ENCODE assay signal across 16 cellular contexts in the genomic region with DNA sequence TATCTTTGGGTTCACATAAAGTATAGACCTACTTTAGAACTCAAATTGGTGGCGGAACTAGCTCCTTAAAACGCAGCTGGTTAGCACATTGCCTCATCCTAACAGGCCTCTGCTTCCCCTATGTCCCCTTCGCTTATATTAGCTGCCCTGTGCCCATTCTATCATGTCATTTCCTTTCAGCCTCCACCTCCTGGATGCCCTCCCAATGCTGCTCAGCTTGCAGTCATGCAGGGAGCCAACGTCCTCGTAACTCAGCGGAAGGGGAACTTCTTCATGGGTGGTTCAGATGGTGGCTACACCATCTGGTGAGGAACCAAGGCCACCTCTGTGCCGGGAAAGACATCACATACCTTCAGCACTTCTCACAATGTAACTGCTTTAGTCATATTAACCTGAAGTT. TPM values are rescaled to one million over a fixed set of nuclear protein-coding genes. Genes with fewer than 3 reads are reported as not detected.
DNase-seq lines count a peak whose midpoint lies in the region; ATAC-seq lines count a peak whose summit lies in the region.
"Had no signal": no experiment of that assay in that cellular context is flagged by ENCODE, and none has a peak within 500 bp of the region (broad histone marks: within the 10 kb centered on the region; RNA-seq: fewer than 3 reads in every experiment).

No MANE protein-coding gene starts in this region.

- peaks cover 59% of the 10 kb centered on the region for H3K4me1 Mint-ChIP-seq in activated naive CD8-positive, alpha-beta T cell treated with anti-CD3 and anti-CD28 coated beads, Interleukin-2, amount 50 U/mL, for 24 hours
- H3K4me1 Mint-ChIP-seq in natural killer cell treated with Interleukin-12 subunit alpha and Interleukin-12 subunit beta and Interleukin-15 and Interleukin-18, amount 100 ng/mL, for 72 hours (ENCODE audit: low read depth in 2 of 2) = peaks cover 53 to 55% of the 10 kb centered on the region in 2 donors

- DNase-seq in SKM-1 treated with dmso at 0.1 percent for 144 hours (lab: John Stamatoyannopoulos, UW; ENCODE audit: unreplicated experiment) = peak; percentile 11
- no peak for DNase-seq in SKM-1 (lab: John Stamatoyannopoulos, UW; ENCODE audit: unreplicated experiment)
- peak; percentile 95 for DNase-seq in MV-4-11 (lab: John Stamatoyannopoulos, UW)
- DNase-seq in activated naive CD8-positive, alpha-beta T cell treated with anti-CD3 and anti-CD28 coated beads, Interleukin-2, amount 50 U/mL, for 24 hours = no peak
- DNase-seq in natural killer cell treated with Interleukin-12 subunit alpha and Interleukin-12 subunit beta and Interleukin-15 and Interleukin-18, amount 100 ng/mL, for 72 hours (ENCODE audit: low spot score) = no peak
- DNase-seq in DMS79 treated with DMSO at 0.1 percent for 48 hours (lab: John Stamatoyannopoulos, UW) = no peak
- DNase-seq in SK-N-DZ (ENCODE audit: low spot score) = no peak
- DNase-seq: 8988T; activated CD4-positive, alpha-beta T cell treated with anti-CD3 and anti-CD28 coated beads for 48 hours; NCI-H1105; PC-9; right lobe of liver; stimulated activated CD4-positive, alpha-beta T cell treated with anti-CD3 and anti-CD28 coated beads, Interleukin-4, amount 100 ng/mL, for 24 hours had no signal

- no peaks in the 10 kb centered on the region for H3K9me3 Mint-ChIP-seq in activated naive CD8-positive, alpha-beta T cell treated with anti-CD3 and anti-CD28 coated beads, Interleukin-2, amount 50 U/mL, for 24 hours
- no peaks in the 10 kb centered on the region for H3K9me3 Mint-ChIP-seq in natural killer cell treated with Interleukin-12 subunit alpha and Interleukin-12 subunit beta and Interleukin-15 and Interleukin-18, amount 100 ng/mL, for 72 hours

- no peak for ATAC-seq in activated naive CD8-positive, alpha-beta T cell treated with anti-CD3 and anti-CD28 coated beads, Interleukin-2, amount 50 U/mL, for 24 hours
- no peak for ATAC-seq in natural killer cell treated with Interleukin-12 subunit alpha and Interleukin-12 subunit beta and Interleukin-15 and Interleukin-18, amount 100 ng/mL, for 72 hours
- no peak for ATAC-seq in esophagus mucosa
- ATAC-seq: left lung, right lobe of liver had no signal

- peak overlapping the region; percentile 44 for H3K27ac Mint-ChIP-seq in activated naive CD8-positive, alpha-beta T cell treated with anti-CD3 and anti-CD28 coated beads, Interleukin-2, amount 50 U/mL, for 24 hours
- peak overlapping the region in 1 of 2 donors; percentile 36 for H3K27ac Mint-ChIP-seq in natural killer cell treated with Interleukin-12 subunit alpha and Interleukin-12 subunit beta and Interleukin-15 and Interleukin-18, amount 100 ng/mL, for 72 hours

- H3K4me3 Mint-ChIP-seq in activated naive CD8-positive, alpha-beta T cell treated with anti-CD3 and anti-CD28 coated beads, Interleukin-2, amount 50 U/mL, for 24 hours = no peak overlapping the region
- peak overlapping the region; percentile 22 for H3K4me3 Mint-ChIP-seq in natural killer cell treated with Interleukin-12 subunit alpha and Interleukin-12 subunit beta and Interleukin-15 and Interleukin-18, amount 100 ng/mL, for 72 hours

- H3K27me3 Mint-ChIP-seq in activated naive CD8-positive, alpha-beta T cell treated with anti-CD3 and anti-CD28 coated beads, Interleukin-2, amount 50 U/mL, for 24 hours = no peaks in the 10 kb centered on the region
- no peaks in the 10 kb centered on the region for H3K27me3 Mint-ChIP-seq in natural killer cell treated with Interleukin-12 subunit alpha and Interleukin-12 subunit beta and Interleukin-15 and Interleukin-18, amount 100 ng/mL, for 72 hours

- H3K36me3 Mint-ChIP-seq in activated naive CD8-positive, alpha-beta T cell treated with anti-CD3 and anti-CD28 coated beads, Interleukin-2, amount 50 U/mL, for 24 hours (ENCODE audit: low read depth) = peaks cover 40% of the 10 kb centered on the region
- peaks cover 24% of the 10 kb centered on the region for H3K36me3 Mint-ChIP-seq in natural killer cell treated with Interleukin-12 subunit alpha and Interleukin-12 subunit beta and Interleukin-15 and Interleukin-18, amount 100 ng/mL, for 72 hours

RNA-seq across cellular contexts. Expression of a gene that starts 3.5 kb away (rescaled TPM):
- 100 to 1,000 TPM in 1 of 2 donors, 10 to 100 TPM in 1; 78.3 to 141 TPM for total RNA-seq in natural killer cell treated with Interleukin-12 subunit alpha and Interleukin-12 subunit beta and Interleukin-15 and Interleukin-18, amount 100 ng/mL, for 72 hours
- total RNA-seq in esophagus mucosa = 109 TPM
- 171 and 190 TPM in 2 replicates for polyA plus RNA-seq in SK-N-DZ (2014; cell fraction: cytosol; rRNA removed)
- 77.4 and 110 TPM in 2 replicates for polyA plus RNA-seq in SK-N-DZ (2014; cell fraction: nucleus; rRNA removed)

RNA-seq across cellular contexts. Expression of a gene that starts 24.3 kb away (rescaled TPM):
- 1 to 10 TPM; 3.6 to 5.3 TPM for total RNA-seq in natural killer cell treated with Interleukin-12 subunit alpha and Interleukin-12 subunit beta and Interleukin-15 and Interleukin-18, amount 100 ng/mL, for 72 hours
- 2.9 TPM for total RNA-seq in esophagus mucosa
- polyA plus RNA-seq in SK-N-DZ (2014; cell fraction: cytosol; rRNA removed) = 2.1 and 3.6 TPM in 2 replicates
- 8.7 and 11.3 TPM in 2 replicates for polyA plus RNA-seq in SK-N-DZ (2014; cell fraction: nucleus; rRNA removed)

RNA-seq across cellular contexts. Expression of a gene that starts 28.1 kb away (rescaled TPM):
- total RNA-seq in natural killer cell treated with Interleukin-12 subunit alpha and Interleukin-12 subunit beta and Interleukin-15 and Interleukin-18, amount 100 ng/mL, for 72 hours = 10 to 100 TPM in 1 of 2 donors, 1 to 10 TPM in 1; 3.8 to 11.5 TPM
- 96.2 TPM for total RNA-seq in esophagus mucosa
- polyA plus RNA-seq in SK-N-DZ (2014; cell fraction: cytosol; rRNA removed) = 1.5 and 3.0 TPM in 2 replicates
- 0.62 and 2.8 TPM in 2 replicates for polyA plus RNA-seq in SK-N-DZ (2014; cell fraction: nucleus; rRNA removed)
- polyA plus RNA-seq: neural cell had no signal

Comparison
In these comparisons a context has a peak if more than half of its experiments do, and no peak if none do; other contexts are left out.
1. DNase-seq: peak in SKM-1 treated with dmso at 0.1 percent for 144 hours (single experiment) and MV-4-11 (single experiment); none in SKM-1 (single experiment), activated naive CD8-positive, alpha-beta T cell treated with anti-CD3 and anti-CD28 coated beads, Interleukin-2, amount 50 U/mL, for 24 hours (single experiment), natural killer cell treated with Interleukin-12 subunit alpha and Interleukin-12 subunit beta and Interleukin-15 and Interleukin-18, amount 100 ng/mL, for 72 hours (single experiment), DMS79 treated with DMSO at 0.1 percent for 48 hours (single experiment) and SK-N-DZ (single experiment).